34 cellular contexts compared by ENCODE assay signal in the genomic region with DNA sequence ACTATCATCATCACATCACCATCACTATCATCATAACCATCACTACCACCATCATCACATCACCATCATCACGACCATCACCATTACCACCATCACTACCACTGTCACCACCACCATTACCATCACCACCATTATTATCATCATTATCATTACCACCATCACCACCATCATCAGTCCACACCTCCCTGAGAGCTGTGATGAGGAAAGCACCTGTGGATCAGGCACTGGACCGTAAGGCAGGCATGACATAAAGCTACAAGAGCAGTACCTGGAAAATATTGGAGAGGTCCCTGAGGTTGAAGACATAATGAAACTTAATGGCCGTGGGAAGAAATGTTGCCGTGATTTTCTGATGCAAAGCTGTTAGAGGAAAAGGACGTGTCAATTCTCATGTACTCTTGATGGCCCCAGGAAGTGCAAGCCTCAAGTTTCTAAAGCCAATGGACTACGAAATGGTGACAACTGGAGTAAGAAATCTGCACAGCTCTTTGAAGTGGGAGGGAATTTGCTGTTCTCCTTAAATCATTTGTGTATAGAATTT.
"Had no signal": no experiment of that assay in that cellular context is flagged by ENCODE, and none has a peak within 500 bp of the region (broad histone marks: within the 10 kb centered on the region; RNA-seq: fewer than 3 reads in every experiment).

No MANE protein-coding gene starts in this region.

- H3K9me3 ChIP-seq: adrenal gland, breast epithelium, heart left ventricle had no signal

- FAIRE-seq: frontal cortex, TTC549 had no signal

- H3K4me3 ChIP-seq: adrenal gland, breast epithelium, coronary artery, dorsolateral prefrontal cortex, heart left ventricle had no signal

- H3K27me3 ChIP-seq: adrenal gland, breast epithelium had no signal

- DNase-seq: activated B cell treated with CpG ODN at 0.5 μM for 24 hours; activated CD4-positive, alpha-beta T cell treated with anti-CD3 and anti-CD28 coated beads for 48 hours; activated CD4-positive, alpha-beta T cell treated with anti-CD3 and anti-CD28 coated beads, Interleukin-2, amount 50 U/mL, for 1 hour; activated CD4-positive, alpha-beta T cell treated with anti-CD3 and anti-CD28 coated beads, Interleukin-2, amount 50 U/mL, for 48 hours; activated CD8-positive, alpha-beta memory T cell treated with anti-CD3 and anti-CD28 coated beads for 24 hours; activated CD8-positive, alpha-beta T cell treated with anti-CD3 and anti-CD28 coated beads for 36 hours; activated effector memory CD4-positive, alpha-beta T cell treated with anti-CD3 and anti-CD28 coated beads, Interleukin-2, amount 50 U/mL, for 16 hours; activated naive CD4-positive, alpha-beta T cell treated with anti-CD3 and anti-CD28 coated beads for 36 hours; activated naive CD8-positive, alpha-beta T cell treated with anti-CD3 and anti-CD28 coated beads for 36 hours; activated naive CD8-positive, alpha-beta T cell treated with anti-CD3 and anti-CD28 coated beads, Interleukin-2, amount 50 U/mL, for 24 hours; activated T-cell treated with anti-CD3 and anti-CD28 coated beads, Interleukin-2, amount 50 U/mL, for 48 hours; adrenal gland; amygdala; aorta; dorsolateral prefrontal cortex; effector memory CD4-positive, alpha-beta T cell; endodermal cell; foreskin fibroblast; glutamatergic neuron; heart left ventricle; T-helper 2 cell had no signal

- H3K4me1 ChIP-seq: adrenal gland, breast epithelium, heart left ventricle had no signal

- H3K27me3 Mint-ChIP-seq: activated CD8-positive, alpha-beta T cell treated with anti-CD3 and anti-CD28 coated beads for 36 hours; activated naive CD4-positive, alpha-beta T cell treated with anti-CD3 and anti-CD28 coated beads, Interleukin-2, amount 50 U/mL, for 24 hours; activated naive CD8-positive, alpha-beta T cell treated with anti-CD3 and anti-CD28 coated beads for 36 hours had no signal

- H3K27ac ChIP-seq: adrenal gland, breast epithelium, coronary artery, dorsolateral prefrontal cortex, heart left ventricle, VCaP had no signal

- H3K36me3 Mint-ChIP-seq: activated naive CD4-positive, alpha-beta T cell treated with anti-CD3 and anti-CD28 coated beads, Interleukin-2, amount 50 U/mL, for 24 hours; activated naive CD8-positive, alpha-beta T cell treated with anti-CD3 and anti-CD28 coated beads for 36 hours; brain had no signal

- H3K36me3 ChIP-seq: adrenal gland, breast epithelium, heart left ventricle had no signal

- H3K4me1 Mint-ChIP-seq: activated naive CD4-positive, alpha-beta T cell treated with anti-CD3 and anti-CD28 coated beads, Interleukin-2, amount 50 U/mL, for 24 hours; brain; endodermal cell had no signal

- H3K27ac Mint-ChIP-seq: activated B cell treated with CpG ODN at 0.5 μM for 24 hours; activated CD8-positive, alpha-beta T cell treated with anti-CD3 and anti-CD28 coated beads for 36 hours; activated naive CD4-positive, alpha-beta T cell treated with anti-CD3 and anti-CD28 coated beads for 36 hours; activated naive CD4-positive, alpha-beta T cell treated with anti-CD3 and anti-CD28 coated beads, Interleukin-2, amount 50 U/mL, for 24 hours; activated naive CD8-positive, alpha-beta T cell treated with anti-CD3 and anti-CD28 coated beads for 36 hours; activated naive CD8-positive, alpha-beta T cell treated with anti-CD3 and anti-CD28 coated beads, Interleukin-2, amount 50 U/mL, for 24 hours; activated T-helper 1 cell treated with anti-CD3 and anti-CD28 coated beads, Interleukin-12 subunit alpha, Interleukin-12 subunit beta, Interleukin-2, Interleukin-4 antibody, amounts not matched to agents 30 ng/mL and 10 ng/mL and 1 ng/mL, durations not matched to agents 14 hours and 24 hours and 36 hours; activated T-helper 2 cell treated with anti-CD3 and anti-CD28 coated beads, Interferon-gamma antibody, Interleukin-2, Interleukin-4, amounts not matched to agents 10 μg/mL and 5 μg/mL and 100 μg/mL, durations not matched to agents 14 hours and 24 hours and 36 hours; brain; dendritic cell treated with granulocyte-macrophage colony-stimulating factor and Interleukin-4, amounts not matched to agents 40 ng/mL and 50 ng/mL, for 4 days; endodermal cell had no signal

- ATAC-seq: activated CD4-positive, CD25-positive, alpha-beta regulatory T cell treated with anti-CD3 and anti-CD28 coated beads, Interleukin-2, amount 50 U/mL, for 24 hours; activated CD8-positive, alpha-beta T cell treated with anti-CD3 and anti-CD28 coated beads for 36 hours; activated naive CD8-positive, alpha-beta T cell treated with anti-CD3 and anti-CD28 coated beads, Interleukin-2, amount 50 U/mL, for 24 hours; esophagus mucosa; heart left ventricle had no signal

- H3K9me3 Mint-ChIP-seq: activated B cell treated with CpG ODN at 0.5 μM for 24 hours; activated CD8-positive, alpha-beta T cell treated with anti-CD3 and anti-CD28 coated beads for 36 hours; activated naive CD4-positive, alpha-beta T cell treated with anti-CD3 and anti-CD28 coated beads for 36 hours; activated naive CD4-positive, alpha-beta T cell treated with anti-CD3 and anti-CD28 coated beads, Interleukin-2, amount 50 U/mL, for 24 hours; activated naive CD8-positive, alpha-beta T cell treated with anti-CD3 and anti-CD28 coated beads for 36 hours; activated naive CD8-positive, alpha-beta T cell treated with anti-CD3 and anti-CD28 coated beads, Interleukin-2, amount 50 U/mL, for 24 hours; activated T-helper 1 cell treated with anti-CD3 and anti-CD28 coated beads, Interleukin-12 subunit alpha, Interleukin-12 subunit beta, Interleukin-2, Interleukin-4 antibody, amounts not matched to agents 30 ng/mL and 10 ng/mL and 1 ng/mL, durations not matched to agents 14 hours and 24 hours and 36 hours; activated T-helper 2 cell treated with anti-CD3 and anti-CD28 coated beads, Interferon-gamma antibody, Interleukin-2, Interleukin-4, amounts not matched to agents 10 μg/mL and 5 μg/mL and 100 μg/mL, durations not matched to agents 14 hours and 24 hours and 36 hours; central memory CD8-positive, alpha-beta T cell; dendritic cell treated with granulocyte-macrophage colony-stimulating factor and Interleukin-4, amounts not matched to agents 40 ng/mL and 50 ng/mL, for 4 days; endodermal cell had no signal

- H3K4me3 Mint-ChIP-seq: activated B cell treated with CpG ODN at 0.5 μM for 24 hours; activated CD8-positive, alpha-beta T cell treated with anti-CD3 and anti-CD28 coated beads for 36 hours; activated naive CD4-positive, alpha-beta T cell treated with anti-CD3 and anti-CD28 coated beads for 36 hours; activated naive CD4-positive, alpha-beta T cell treated with anti-CD3 and anti-CD28 coated beads, Interleukin-2, amount 50 U/mL, for 24 hours; activated naive CD8-positive, alpha-beta T cell treated with anti-CD3 and anti-CD28 coated beads for 36 hours; activated naive CD8-positive, alpha-beta T cell treated with anti-CD3 and anti-CD28 coated beads, Interleukin-2, amount 50 U/mL, for 24 hours; activated T-helper 1 cell treated with anti-CD3 and anti-CD28 coated beads, Interleukin-12 subunit alpha, Interleukin-12 subunit beta, Interleukin-2, Interleukin-4 antibody, amounts not matched to agents 30 ng/mL and 10 ng/mL and 1 ng/mL, durations not matched to agents 14 hours and 24 hours and 36 hours; brain; central memory CD8-positive, alpha-beta T cell; dendritic cell treated with granulocyte-macrophage colony-stimulating factor and Interleukin-4, amounts not matched to agents 40 ng/mL and 50 ng/mL, for 4 days; endodermal cell had no signal
